Comparison of ENCODE assay signal across 2 cellular contexts in genomic region chr2:232697807-232698110, GRCh38.
TF ChIP-seq lines count a peak whose summit lies in the region.

No MANE protein-coding gene starts in this region.

TF ChIP-seq in H1, 55 proteins besides CTCF, POLR2A, EP300 and RAD21 (continued from another document):
- no peak for TF ChIP-seq BRCA1 (IDR thresholded peaks at IDR 0.05; ENCODE audit: low read depth, low read length)
TF ChIP-seq in H1: peak in this region for 0.

TF ChIP-seq in HEK293T, 16 proteins besides CTCF, POLR2A, EP300 and RAD21 (continued from another document):
- TF ChIP-seq PKNOX1 (IDR thresholded peaks at IDR 0.05) = no peak
TF ChIP-seq in HEK293T: peak in this region for 0.
